Comparison of ENCODE assay signal across 19 cellular contexts in the genomic region with DNA sequence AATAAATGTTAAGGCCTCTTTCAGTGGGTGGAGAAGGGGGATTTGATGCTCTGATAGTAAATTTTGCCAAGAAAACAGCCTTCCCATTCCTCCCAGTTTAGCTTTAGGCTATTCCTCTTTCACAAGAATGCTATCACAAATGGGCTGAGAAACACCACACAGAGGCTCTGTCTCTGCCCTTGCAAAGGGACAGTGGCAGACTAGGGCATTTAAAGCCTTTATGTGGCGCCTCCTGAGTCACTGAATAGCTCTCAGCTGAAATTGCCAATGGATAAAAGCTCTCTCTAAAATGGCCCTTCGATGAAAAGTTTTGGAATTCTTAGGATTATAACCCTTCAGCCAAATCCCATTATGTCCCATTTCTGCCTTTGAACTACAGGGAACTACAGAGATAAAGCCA.
DNase-seq lines count a peak whose midpoint lies in the region; ATAC-seq and TF ChIP-seq lines count a peak whose summit lies in the region.
"Had no signal": no experiment of that assay in that cellular context is flagged by ENCODE, and none has a peak within 500 bp of the region (broad histone marks: within the 10 kb centered on the region; RNA-seq: fewer than 3 reads in every experiment).

No MANE protein-coding gene starts in this region.

- peaks cover 3% of the 10 kb centered on the region for H3K36me3 Mint-ChIP-seq in neural crest cell (ENCODE audit: low read depth)
- H3K36me3 Mint-ChIP-seq: CD8-positive, alpha-beta T cell had no signal

- H2AFZ ChIP-seq in smooth muscle cell (ENCODE audit: low read depth): peak overlapping the region; percentile 73

- H3K36me3 ChIP-seq in smooth muscle cell (ENCODE audit: low read depth): no peaks in the 10 kb centered on the region
- H3K36me3 ChIP-seq: BLaER1 treated with 17β-estradiol and CSF1 and Interleukin-3, amounts not matched to agents 10 nM and 100 nM had no signal

- peaks cover 17% of the 10 kb centered on the region for H3K4me1 Mint-ChIP-seq in neural crest cell
- H3K4me1 Mint-ChIP-seq: B cell had no signal

- no peaks in the 10 kb centered on the region for H3K9me3 ChIP-seq in smooth muscle cell (replicated peaks; ENCODE audit: low read depth)
- H3K9me3 ChIP-seq: A549, Caco-2 had no signal

- no peak for ATAC-seq in HG02840 (IDR thresholded peaks at IDR 0.05; ENCODE audit: low FRiP score, unreplicated experiment)
- ATAC-seq in HG02970 (IDR thresholded peaks at IDR 0.05; ENCODE audit: low FRiP score, unreplicated experiment): no peak
- ATAC-seq in GM21717 (IDR thresholded peaks at IDR 0.05; ENCODE audit: unreplicated experiment): no peak
- ATAC-seq: A549; CD8-positive, alpha-beta T cell had no signal

- H3K27me3 ChIP-seq in smooth muscle cell (ENCODE audit: low read depth): no peaks in the 10 kb centered on the region
- H3K27me3 ChIP-seq: BLaER1 treated with 17β-estradiol and CSF1 and Interleukin-3, amounts not matched to agents 10 nM and 100 nM had no signal

- no peak overlapping the region for H3K27ac ChIP-seq in smooth muscle cell (ENCODE audit: low read depth)
- H3K27ac ChIP-seq: 22Rv1; A549; BLaER1 treated with 17β-estradiol and CSF1 and Interleukin-3, amounts not matched to agents 10 nM and 100 nM; C4-2B had no signal

- no peaks in the 10 kb centered on the region for H3F3A ChIP-seq in smooth muscle cell (ENCODE audit: low read depth)

- DNase-seq in ELF-1 (ENCODE audit: low read depth, low spot score) (peak; percentile 22), islet precursor cell (peak; percentile 87), neural crest cell (ENCODE audit: low read depth, low spot score) (no peak), smooth muscle cell (lab: John Stamatoyannopoulos, UW; ENCODE audit: unreplicated experiment) (no peak)
- DNase-seq: AML-193; Caco-2; Calu3; CD4-positive, alpha-beta T cell; CD8-positive, alpha-beta T cell; DMS79 treated with DMSO at 0.1 percent for 48 hours; GDM1 had no signal

- no peak for TF ChIP-seq CTCF in neural crest cell (conservative IDR thresholded peaks at IDR 0.05)
- no peak for TF ChIP-seq CTCF in smooth muscle cell (IDR thresholded peaks at IDR 0.05; ENCODE audit: borderline replicate concordance, insufficient read depth, poor library complexity, severe bottlenecking)

- peak overlapping the region; percentile 11 for H3K4me2 ChIP-seq in smooth muscle cell
- H3K4me2 ChIP-seq: A549; BLaER1 treated with 17β-estradiol and CSF1 and Interleukin-3, amounts not matched to agents 10 nM and 100 nM had no signal

- no peak overlapping the region for H3K4me3 Mint-ChIP-seq in neural crest cell
- H3K4me3 Mint-ChIP-seq: B cell; CD4-positive, alpha-beta T cell; CD8-positive, alpha-beta T cell had no signal

- peaks cover 6% of the 10 kb centered on the region for H3K9me3 Mint-ChIP-seq in neural crest cell
- H3K9me3 Mint-ChIP-seq: CD4-positive, alpha-beta T cell had no signal

- H3K4me1 ChIP-seq in smooth muscle cell (ENCODE audit: low read depth): no peaks in the 10 kb centered on the region
- H3K4me1 ChIP-seq: A549, Caco-2 had no signal

- H4K20me1 ChIP-seq in smooth muscle cell (ENCODE audit: low read depth): no peaks in the 10 kb centered on the region
- H4K20me1 ChIP-seq: BLaER1 treated with 17β-estradiol and CSF1 and Interleukin-3, amounts not matched to agents 10 nM and 100 nM had no signal

- peak overlapping the region; percentile 81 for H3K27ac Mint-ChIP-seq in neural crest cell (ENCODE audit: unreplicated experiment)
- H3K27ac Mint-ChIP-seq: B cell; CD4-positive, alpha-beta T cell; CD8-positive, alpha-beta T cell had no signal

- H3K79me2 ChIP-seq in smooth muscle cell (ENCODE audit: low read depth): no peaks in the 10 kb centered on the region

- 51% methylated on average over 2 of the region's 2 CpGs for WGBS in smooth muscle cell (ENCODE audit: low lambda C conversion rate)

- no peaks in the 10 kb centered on the region for H3K27me3 Mint-ChIP-seq in neural crest cell (ENCODE audit: low read depth)
- H3K27me3 Mint-ChIP-seq: B cell; CD4-positive, alpha-beta T cell had no signal

- no peak overlapping the region for H3K9ac ChIP-seq in smooth muscle cell (ENCODE audit: low read depth)
- H3K9ac ChIP-seq: BLaER1 treated with 17β-estradiol and CSF1 and Interleukin-3, amounts not matched to agents 10 nM and 100 nM had no signal

- no peak overlapping the region for H3K4me3 ChIP-seq in smooth muscle cell
- H3K4me3 ChIP-seq: A549; BLaER1 treated with 17β-estradiol and CSF1 and Interleukin-3, amounts not matched to agents 10 nM and 100 nM had no signal

Comparison
In these comparisons a context has a peak if more than half of its experiments do, and no peak if none do; other contexts are left out.
1. DNase-seq: peak in ELF-1 (single experiment) and islet precursor cell (single experiment); none in neural crest cell (single experiment) and smooth muscle cell (single experiment).